8 cellular contexts compared by ENCODE assay signal in the genomic region with DNA sequence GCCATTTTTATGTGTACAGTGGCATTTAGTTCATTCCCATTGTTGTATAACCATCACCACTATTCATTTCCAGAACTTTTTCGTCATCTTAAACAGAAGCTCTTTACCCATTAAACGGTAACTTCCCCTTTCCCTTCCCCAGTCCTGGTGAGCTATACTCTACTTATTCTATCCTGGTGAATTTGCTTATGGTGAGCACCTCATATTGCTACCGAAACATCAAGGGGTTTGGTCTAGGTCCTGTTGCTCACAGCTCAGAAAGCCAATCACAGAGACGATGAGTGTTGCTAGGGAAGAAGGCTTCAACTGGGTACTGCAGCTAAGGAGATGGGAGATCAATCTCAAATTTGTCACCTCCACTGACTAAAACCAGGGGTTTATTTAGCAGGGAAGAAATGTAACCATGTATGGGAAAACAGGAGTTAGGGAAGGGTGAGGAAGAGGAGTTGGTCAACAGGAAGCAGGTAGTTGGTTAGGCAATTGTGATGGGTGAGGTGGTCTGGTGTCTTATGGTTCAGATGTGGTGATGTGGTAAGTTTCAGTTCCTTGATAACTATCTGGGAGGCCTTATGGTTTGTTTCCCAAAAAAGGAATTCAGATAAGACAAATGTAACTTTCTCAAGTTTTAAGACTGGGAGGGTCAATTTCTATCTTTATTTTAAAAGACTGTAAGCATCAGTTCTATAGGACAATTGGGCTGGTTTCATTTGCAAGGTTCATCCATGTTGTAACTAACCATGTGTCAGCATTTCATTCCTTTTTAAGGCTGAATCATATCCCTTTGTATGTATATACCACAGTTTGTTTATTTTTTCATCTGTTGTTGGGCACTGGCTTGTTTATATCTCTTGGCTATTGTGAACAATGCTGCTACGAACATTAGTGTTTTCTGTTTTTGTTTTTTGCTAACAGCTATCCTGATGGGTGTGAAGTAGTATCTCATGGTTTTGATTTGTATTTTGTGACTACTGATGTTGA. TPM values are rescaled to one million over a fixed set of nuclear protein-coding genes. Genes with fewer than 3 reads are reported as not detected.
DNase-seq lines count a peak whose midpoint lies in the region; ATAC-seq and TF ChIP-seq lines count a peak whose summit lies in the region.

No MANE protein-coding gene starts in this region.

- 76 to 93% methylated on average over 5 of the region's 5 CpGs for WGBS in body of pancreas, 2 donors

- ATAC-seq in GM18517 (IDR thresholded peaks at IDR 0.05; ENCODE audit: unreplicated experiment) (peak; percentile 66), GM21825 (IDR thresholded peaks at IDR 0.05; ENCODE audit: unreplicated experiment) (peak; percentile 91), body of pancreas (no peak)

- no peak overlapping the region for H3K27ac Mint-ChIP-seq in chondrocyte (ENCODE audit: unreplicated experiment)

- no peak overlapping the region for H3K27ac ChIP-seq in body of pancreas

- no peak for TF ChIP-seq POLR2A in body of pancreas (IDR thresholded peaks at IDR 0.05)

- peak; percentile 6 for DNase-seq in Jurkat, Clone E6-1 (ENCODE audit: low read depth, low spot score)
- peak; percentile 45 for DNase-seq in fibroblast of villous mesenchyme (ENCODE audit: low read depth)
- DNase-seq in chondrocyte (ENCODE audit: low spot score), result no peak
- no peak for DNase-seq in NCI-H1930 (lab: John Stamatoyannopoulos, UW)
- DNase-seq in body of pancreas, result no peak
- no peak for DNase-seq in DMS153 treated with DMSO at 0.1 percent for 48 hours (lab: John Stamatoyannopoulos, UW; ENCODE audit: unreplicated experiment)

- H3K4me1 ChIP-seq in body of pancreas, result no peaks in the 10 kb centered on the region

- no peaks in the 10 kb centered on the region for H3K27me3 Mint-ChIP-seq in chondrocyte (ENCODE audit: low read depth)

- H3K27me3 ChIP-seq in body of pancreas, result no peaks in the 10 kb centered on the region

- TF ChIP-seq CTCF in fibroblast of villous mesenchyme (IDR thresholded peaks at IDR 0.05; ENCODE audit: insufficient read depth, low read depth, low read length) (no peak), chondrocyte (IDR thresholded peaks at IDR 0.05) (no peak), body of pancreas (IDR thresholded peaks at IDR 0.05) (no peak)

- H3K36me3 Mint-ChIP-seq in chondrocyte (ENCODE audit: low read depth), result peaks cover 4% of the 10 kb centered on the region

- no peak overlapping the region for H3K4me3 ChIP-seq in Jurkat, Clone E6-1 (ENCODE audit: low read length)
- H3K4me3 ChIP-seq in fibroblast of villous mesenchyme (ENCODE audit: low read depth, low read length) (no peak overlapping the region), body of pancreas (no peak overlapping the region)

- H3K4me1 Mint-ChIP-seq in chondrocyte (ENCODE audit: low read depth), result no peaks in the 10 kb centered on the region

- no peaks in the 10 kb centered on the region for H3K9me3 ChIP-seq in body of pancreas

- no peaks in the 10 kb centered on the region for H3K9me3 Mint-ChIP-seq in chondrocyte (ENCODE audit: low read depth)

- no peak overlapping the region for H3K4me3 Mint-ChIP-seq in chondrocyte (ENCODE audit: unreplicated experiment)

- no peaks in the 10 kb centered on the region for H3K36me3 ChIP-seq in body of pancreas (replicated peaks in 1 of 2; ENCODE audit: insufficient read depth in 1 of 2, low read depth in 2 of 2)

- intact Hi-C loops in body of pancreas (cut with DNase I), result no loop called here

RNA-seq across cellular contexts. Expression of a gene that starts 46.4 kb away (rescaled TPM):
- polyA plus RNA-seq in Jurkat, Clone E6-1 (2012; ENCODE audit: insufficient read depth, insufficient read length), result 2.8 TPM
- total RNA-seq in fibroblast of villous mesenchyme (under 0.01 TPM in 1 of 2 replicates, not detected in the other), chondrocyte (1.1 to 1.8 TPM (median 1.4 TPM) in 3 replicates), body of pancreas (1 to 10 TPM in 1 of 2 donors, not detected in 1; 2.3 TPM)

Comparison
In these comparisons a context has a peak if more than half of its experiments do, and no peak if none do; other contexts are left out.
1. DNase-seq: peak in Jurkat, Clone E6-1 (single experiment) and fibroblast of villous mesenchyme (single experiment); none in chondrocyte (single experiment), NCI-H1930 (0 of 2), body of pancreas (0 of 4) and DMS153 treated with DMSO at 0.1 percent for 48 hours (single experiment).